Comparison of ENCODE assay signal across 3 cellular contexts in genomic region chrX:147877726-147878125, GRCh38.
TF ChIP-seq lines count a peak whose summit lies in the region.

No MANE protein-coding gene starts in this region.

TF ChIP-seq in liver, 16 proteins besides CTCF, POLR2A, EP300 and RAD21:
- TF ChIP-seq, protein P1, sequence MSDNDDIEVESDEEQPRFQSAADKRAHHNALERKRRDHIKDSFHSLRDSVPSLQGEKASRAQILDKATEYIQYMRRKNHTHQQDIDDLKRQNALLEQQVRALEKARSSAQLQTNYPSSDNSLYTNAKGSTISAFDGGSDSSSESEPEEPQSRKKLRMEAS (IDR thresholded peaks at IDR 0.05) = peak; percentile 21
- TF ChIP-seq EGR1 (IDR thresholded peaks at IDR 0.05; ENCODE audit: low read depth in 2 of 2) (no peak), YY1 (IDR thresholded peaks at IDR 0.05) (peak; percentile 24), NR2F2 (IDR thresholded peaks at IDR 0.05) (no peak), RXRA (IDR thresholded peaks at IDR 0.05) (peak in 1 of 2 donors; percentile 30), JUND (IDR thresholded peaks at IDR 0.05) (no peak), TAF1 (conservative IDR thresholded peaks at IDR 0.05) (no peak), SP1 (IDR thresholded peaks at IDR 0.05) (peak; percentile 32)
- TF ChIP-seq, protein P2, sequence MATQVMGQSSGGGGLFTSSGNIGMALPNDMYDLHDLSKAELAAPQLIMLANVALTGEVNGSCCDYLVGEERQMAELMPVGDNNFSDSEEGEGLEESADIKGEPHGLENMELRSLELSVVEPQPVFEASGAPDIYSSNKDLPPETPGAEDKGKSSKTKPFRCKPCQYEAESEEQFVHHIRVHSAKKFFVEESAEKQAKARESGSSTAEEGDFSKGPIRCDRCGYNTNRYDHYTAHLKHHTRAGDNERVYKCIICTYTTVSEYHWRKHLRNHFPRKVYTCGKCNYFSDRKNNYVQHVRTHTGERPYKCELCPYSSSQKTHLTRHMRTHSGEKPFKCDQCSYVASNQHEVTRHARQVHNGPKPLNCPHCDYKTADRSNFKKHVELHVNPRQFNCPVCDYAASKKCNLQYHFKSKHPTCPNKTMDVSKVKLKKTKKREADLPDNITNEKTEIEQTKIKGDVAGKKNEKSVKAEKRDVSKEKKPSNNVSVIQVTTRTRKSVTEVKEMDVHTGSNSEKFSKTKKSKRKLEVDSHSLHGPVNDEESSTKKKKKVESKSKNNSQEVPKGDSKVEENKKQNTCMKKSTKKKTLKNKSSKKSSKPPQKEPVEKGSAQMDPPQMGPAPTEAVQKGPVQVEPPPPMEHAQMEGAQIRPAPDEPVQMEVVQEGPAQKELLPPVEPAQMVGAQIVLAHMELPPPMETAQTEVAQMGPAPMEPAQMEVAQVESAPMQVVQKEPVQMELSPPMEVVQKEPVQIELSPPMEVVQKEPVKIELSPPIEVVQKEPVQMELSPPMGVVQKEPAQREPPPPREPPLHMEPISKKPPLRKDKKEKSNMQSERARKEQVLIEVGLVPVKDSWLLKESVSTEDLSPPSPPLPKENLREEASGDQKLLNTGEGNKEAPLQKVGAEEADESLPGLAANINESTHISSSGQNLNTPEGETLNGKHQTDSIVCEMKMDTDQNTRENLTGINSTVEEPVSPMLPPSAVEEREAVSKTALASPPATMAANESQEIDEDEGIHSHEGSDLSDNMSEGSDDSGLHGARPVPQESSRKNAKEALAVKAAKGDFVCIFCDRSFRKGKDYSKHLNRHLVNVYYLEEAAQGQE (IDR thresholded peaks at IDR 0.05) = no peak

TF ChIP-seq in HepG2, 621 proteins besides CTCF, POLR2A, EP300 and RAD21:
- TF ChIP-seq IRF2 (CRISPR knock-in tag; IDR thresholded peaks at IDR 0.05) = no peak
- TF ChIP-seq ZNF382 (CRISPR knock-in tag; IDR thresholded peaks at IDR 0.05; ENCODE audit: borderline replicate concordance) = no peak
- no peak for TF ChIP-seq ZNF207 (IDR thresholded peaks at IDR 0.05; ENCODE audit: borderline replicate concordance)
- no peak for TF ChIP-seq BRD4 (CRISPR knock-in tag; IDR thresholded peaks at IDR 0.05)
- TF ChIP-seq MAFK (conservative IDR thresholded peaks at IDR 0.05 in 1 of 2, IDR thresholded peaks at IDR 0.05 in 1 of 2; ENCODE audit: low read length in 2 of 2) = no peak
- no peak for TF ChIP-seq KLF6 (CRISPR knock-in tag; IDR thresholded peaks at IDR 0.05)
- TF ChIP-seq, protein P3, sequence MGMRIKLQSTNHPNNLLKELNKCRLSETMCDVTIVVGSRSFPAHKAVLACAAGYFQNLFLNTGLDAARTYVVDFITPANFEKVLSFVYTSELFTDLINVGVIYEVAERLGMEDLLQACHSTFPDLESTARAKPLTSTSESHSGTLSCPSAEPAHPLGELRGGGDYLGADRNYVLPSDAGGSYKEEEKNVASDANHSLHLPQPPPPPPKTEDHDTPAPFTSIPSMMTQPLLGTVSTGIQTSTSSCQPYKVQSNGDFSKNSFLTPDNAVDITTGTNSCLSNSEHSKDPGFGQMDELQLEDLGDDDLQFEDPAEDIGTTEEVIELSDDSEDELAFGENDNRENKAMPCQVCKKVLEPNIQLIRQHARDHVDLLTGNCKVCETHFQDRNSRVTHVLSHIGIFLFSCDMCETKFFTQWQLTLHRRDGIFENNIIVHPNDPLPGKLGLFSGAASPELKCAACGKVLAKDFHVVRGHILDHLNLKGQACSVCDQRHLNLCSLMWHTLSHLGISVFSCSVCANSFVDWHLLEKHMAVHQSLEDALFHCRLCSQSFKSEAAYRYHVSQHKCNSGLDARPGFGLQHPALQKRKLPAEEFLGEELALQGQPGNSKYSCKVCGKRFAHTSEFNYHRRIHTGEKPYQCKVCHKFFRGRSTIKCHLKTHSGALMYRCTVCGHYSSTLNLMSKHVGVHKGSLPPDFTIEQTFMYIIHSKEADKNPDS (CRISPR knock-in tag; IDR thresholded peaks at IDR 0.05) = no peak

TF ChIP-seq in K562, 482 proteins besides CTCF, POLR2A, EP300 and RAD21 (continues in another document):
- TF ChIP-seq POLR2H (tag; IDR thresholded peaks at IDR 0.05; ENCODE audit: low read depth) (peak; percentile 88), NFATC3 (IDR thresholded peaks at IDR 0.05) (no peak), ATF4 (CRISPR knock-in tag; IDR thresholded peaks at IDR 0.05) (peak; percentile 90), ZNF639 (CRISPR knock-in tag; conservative IDR thresholded peaks at IDR 0.05 in 1 of 2, IDR thresholded peaks at IDR 0.05 in 1 of 2) (no peak), CEBPG (CRISPR knock-in tag; IDR thresholded peaks at IDR 0.05) (peak; percentile 73), CEBPG (tag; conservative IDR thresholded peaks at IDR 0.05 in 1 of 2, IDR thresholded peaks at IDR 0.05 in 1 of 2) (peak; percentile 72 to 93), HNRNPH1 (optimal IDR thresholded peaks at IDR 0.05; ENCODE audit: low read depth, low read length) (no peak), MLX (CRISPR knock-in tag; conservative IDR thresholded peaks at IDR 0.05) (no peak), SOX6 (IDR thresholded peaks at IDR 0.05) (no peak), ZKSCAN1 (IDR thresholded peaks at IDR 0.05; ENCODE audit: low read depth, low read length) (no peak), ZNF217 (CRISPR knock-in tag; IDR thresholded peaks at IDR 0.05) (no peak), SNAPC5 (CRISPR knock-in tag; IDR thresholded peaks at IDR 0.05) (no peak), L3MBTL2 (IDR thresholded peaks at IDR 0.05) (peak; percentile 70), HDAC6 (IDR thresholded peaks at IDR 0.05; ENCODE audit: low read depth, low read length) (no peak), ZSCAN32 (CRISPR knock-in tag; IDR thresholded peaks at IDR 0.05) (peak; percentile 71), TRIM24 (IDR thresholded peaks at IDR 0.05) (peak in 1 of 2 experiments; percentile 73; a peak in 1 of 4 replicates), SMAD1 (IDR thresholded peaks at IDR 0.05; ENCODE audit: low read depth, low read length, partially characterized antibody) (no peak), MTA2 (IDR thresholded peaks at IDR 0.05; ENCODE audit: low read depth) (no peak), ZNF408 (CRISPR knock-in tag; IDR thresholded peaks at IDR 0.05; ENCODE audit: low read depth) (no peak), ELF4 (CRISPR knock-in tag; IDR thresholded peaks at IDR 0.05) (no peak), ZNF583 (CRISPR knock-in tag; IDR thresholded peaks at IDR 0.05) (no peak), POLR3A (IDR thresholded peaks at IDR 0.05; ENCODE audit: borderline replicate concordance, extremely low read depth, insufficient read depth, insufficient read length) (no peak), CUX1 (CRISPR knock-in tag; IDR thresholded peaks at IDR 0.05) (no peak), ZNF76 (CRISPR knock-in tag; IDR thresholded peaks at IDR 0.05; ENCODE audit: borderline replicate concordance) (no peak), RFX5 (IDR thresholded peaks at IDR 0.05; ENCODE audit: low read depth, low read length) (no peak), ARID1B (IDR thresholded peaks at IDR 0.05) (no peak; the same call in 1 of the 2 replicates), RFX7 (CRISPR knock-in tag; IDR thresholded peaks at IDR 0.05) (no peak)
- TF ChIP-seq, protein P4, sequence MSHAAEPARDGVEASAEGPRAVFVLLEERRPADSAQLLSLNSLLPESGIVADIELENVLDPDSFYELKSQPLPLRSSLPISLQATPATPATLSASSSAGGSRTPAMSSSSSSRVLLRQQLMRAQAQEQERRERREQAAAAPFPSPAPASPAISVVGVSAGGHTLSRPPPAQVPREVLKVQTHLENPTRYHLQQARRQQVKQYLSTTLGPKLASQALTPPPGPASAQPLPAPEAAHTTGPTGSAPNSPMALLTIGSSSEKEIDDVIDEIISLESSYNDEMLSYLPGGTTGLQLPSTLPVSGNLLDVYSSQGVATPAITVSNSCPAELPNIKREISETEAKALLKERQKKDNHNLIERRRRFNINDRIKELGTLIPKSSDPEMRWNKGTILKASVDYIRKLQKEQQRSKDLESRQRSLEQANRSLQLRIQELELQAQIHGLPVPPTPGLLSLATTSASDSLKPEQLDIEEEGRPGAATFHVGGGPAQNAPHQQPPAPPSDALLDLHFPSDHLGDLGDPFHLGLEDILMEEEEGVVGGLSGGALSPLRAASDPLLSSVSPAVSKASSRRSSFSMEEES (CRISPR knock-in tag; IDR thresholded peaks at IDR 0.05) = peak; percentile 63
- TF ChIP-seq, protein P5, sequence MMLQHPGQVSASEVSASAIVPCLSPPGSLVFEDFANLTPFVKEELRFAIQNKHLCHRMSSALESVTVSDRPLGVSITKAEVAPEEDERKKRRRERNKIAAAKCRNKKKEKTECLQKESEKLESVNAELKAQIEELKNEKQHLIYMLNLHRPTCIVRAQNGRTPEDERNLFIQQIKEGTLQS (IDR thresholded peaks at IDR 0.05) = peak; percentile 65; the same call in 1 of the 2 replicates
- TF ChIP-seq, protein P5 (CRISPR knock-in tag; conservative IDR thresholded peaks at IDR 0.05) = no peak
